6 cellular contexts compared by ENCODE assay signal in genomic region chr16:74328346-74328745, GRCh38. TPM values are rescaled to one million over a fixed set of nuclear protein-coding genes. Genes with fewer than 3 reads are reported as not detected.
"Had no signal": no experiment of that assay in that cellular context is flagged by ENCODE, and none has a peak within 500 bp of the region (broad histone marks: within the 10 kb centered on the region; RNA-seq: fewer than 3 reads in every experiment).

No MANE protein-coding gene starts in this region.

RNA-seq across cellular contexts. Expression of gene NPIPB15, which starts 47.8 kb away (rescaled TPM):
- total RNA-seq: PC-3, Right ventricle myocardium inferior, Right ventricle myocardium superior, RPMI7951, SK-MEL-5 had no signal
- polyA plus RNA-seq: SK-N-SH had no signal
